In the genomic region with DNA sequence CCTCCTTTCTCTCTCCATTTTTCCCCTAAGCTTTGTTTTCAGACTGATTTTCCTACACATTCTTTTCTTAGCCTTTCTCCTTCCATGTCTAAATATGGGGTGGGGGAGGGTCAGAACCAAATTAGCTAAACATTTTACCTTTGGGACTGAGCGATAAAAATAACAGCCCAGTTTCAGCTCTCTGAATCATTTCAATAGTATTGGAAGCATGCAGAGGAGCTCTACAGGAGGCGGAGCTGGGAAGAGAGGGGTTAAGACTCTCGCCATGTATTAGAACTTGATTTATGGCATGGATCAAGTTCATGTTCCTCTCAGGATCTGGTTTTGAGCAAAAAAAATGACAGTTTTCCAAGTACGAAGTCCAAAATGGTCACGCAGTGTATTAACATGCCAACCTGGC, we compare ENCODE assay signal across 11 cellular contexts.
"Had no signal": no experiment of that assay in that cellular context is flagged by ENCODE, and none has a peak within 500 bp of the region (broad histone marks: within the 10 kb centered on the region; RNA-seq: fewer than 3 reads in every experiment).

No MANE protein-coding gene starts in this region.

- DNase-seq: activated CD4-positive, alpha-beta T cell treated with anti-CD3 and anti-CD28 coated beads, Interleukin-2, amount 50 U/mL, for 1 hour; activated CD4-positive, CD25-positive, alpha-beta regulatory T cell; activated T-cell treated with anti-CD3 and anti-CD28 coated beads, Interleukin-2, amount 50 U/mL, for 1 hour; amniotic stem cell; gastrocnemius medialis; T-helper 2 cell had no signal

- H3K9me3 ChIP-seq: gastrocnemius medialis, right atrium auricular region had no signal

- H3K27ac Mint-ChIP-seq: activated naive CD4-positive, alpha-beta T cell treated with anti-CD3 and anti-CD28 coated beads, Interleukin-2, amount 50 U/mL, for 24 hours; mesothelial cell of epicardium; stimulated activated effector memory CD8-positive, alpha-beta T cell treated with anti-CD3 and anti-CD28 coated beads, Interleukin-12 subunit alpha, Interleukin-12 subunit beta, amount 100 ng/mL, for 72 hours; type B pancreatic cell had no signal

- H3K36me3 ChIP-seq: gastrocnemius medialis, right atrium auricular region had no signal

- H3K4me3 Mint-ChIP-seq: activated naive CD4-positive, alpha-beta T cell treated with anti-CD3 and anti-CD28 coated beads, Interleukin-2, amount 50 U/mL, for 24 hours; mesothelial cell of epicardium; stimulated activated effector memory CD8-positive, alpha-beta T cell treated with anti-CD3 and anti-CD28 coated beads, Interleukin-12 subunit alpha, Interleukin-12 subunit beta, amount 100 ng/mL, for 72 hours; type B pancreatic cell had no signal

- H3K27ac ChIP-seq: gastrocnemius medialis, right atrium auricular region had no signal

- H3K9me3 Mint-ChIP-seq: activated naive CD4-positive, alpha-beta T cell treated with anti-CD3 and anti-CD28 coated beads, Interleukin-2, amount 50 U/mL, for 24 hours; type B pancreatic cell had no signal

- ATAC-seq: gastrocnemius medialis; stimulated activated effector memory CD8-positive, alpha-beta T cell treated with anti-CD3 and anti-CD28 coated beads, Interleukin-12 subunit alpha, Interleukin-12 subunit beta, amount 100 ng/mL, for 72 hours had no signal

- H3K4me3 ChIP-seq: gastrocnemius medialis, right atrium auricular region had no signal

- H3K27me3 Mint-ChIP-seq: activated naive CD4-positive, alpha-beta T cell treated with anti-CD3 and anti-CD28 coated beads, Interleukin-2, amount 50 U/mL, for 24 hours had no signal

- H3K36me3 Mint-ChIP-seq: activated naive CD4-positive, alpha-beta T cell treated with anti-CD3 and anti-CD28 coated beads, Interleukin-2, amount 50 U/mL, for 24 hours; mesothelial cell of epicardium; stimulated activated effector memory CD8-positive, alpha-beta T cell treated with anti-CD3 and anti-CD28 coated beads, Interleukin-12 subunit alpha, Interleukin-12 subunit beta, amount 100 ng/mL, for 72 hours; type B pancreatic cell had no signal

- H3K27me3 ChIP-seq: gastrocnemius medialis, right atrium auricular region had no signal
